Comparison of ENCODE assay signal across 1 cellular context in genomic region chr11:45743556-45744468, GRCh38.
A peak's percentile ranks its signal among the peaks of the same experiment; 100 is the strongest.
TF ChIP-seq lines count a peak whose summit lies in the region.

No MANE protein-coding gene starts in this region.

TF ChIP-seq in HepG2, 621 proteins besides CTCF, POLR2A, EP300 and RAD21:
- TF ChIP-seq U2AF1 (optimal IDR thresholded peaks at IDR 0.05; ENCODE audit: low read depth, low read length): no peak
- TF ChIP-seq SOX5 (CRISPR knock-in tag; IDR thresholded peaks at IDR 0.05; ENCODE audit: borderline replicate concordance): peak; percentile 61; the same call in 1 of the 2 replicates
- no peak for TF ChIP-seq SOX6 (IDR thresholded peaks at IDR 0.05)
- 0 out of 2 replicates have a peak, but pooled peaks have one; percentile 24 for TF ChIP-seq SOX6 (CRISPR knock-in tag; IDR thresholded peaks at IDR 0.05)
- no peak for TF ChIP-seq THAP7 (CRISPR knock-in tag; IDR thresholded peaks at IDR 0.05)
